Comparison of ENCODE assay signal across 24 cellular contexts in genomic region chr2:121316986-121317385, GRCh38. TPM values are rescaled to one million over a fixed set of nuclear protein-coding genes. Genes with fewer than 3 reads are reported as not detected.
"Had no signal": no experiment of that assay in that cellular context is flagged by ENCODE, and none has a peak within 500 bp of the region (broad histone marks: within the 10 kb centered on the region; RNA-seq: fewer than 3 reads in every experiment).

No MANE protein-coding gene starts in this region.

- H3K9me3 ChIP-seq: esophagus muscularis mucosa, gastroesophageal sphincter, heart right ventricle, left ventricle myocardium inferior, lower lobe of right lung, neutrophil, spleen, thyroid gland had no signal

- H3K4me1 ChIP-seq: esophagus muscularis mucosa, foreskin keratinocyte, gastroesophageal sphincter, heart right ventricle, left ventricle myocardium inferior, lower lobe of right lung, parathyroid adenoma, spleen, thyroid gland had no signal

- H3K27me3 ChIP-seq: esophagus muscularis mucosa, foreskin keratinocyte, neutrophil, thyroid gland had no signal

- DNase-seq: dermis blood vessel endothelial cell; effector memory CD4-positive, alpha-beta T cell; foreskin keratinocyte; heart right ventricle; hippocampal formation; left cardiac atrium; left ventricle myocardium inferior; lower lobe of right lung; natural killer cell; spleen; stimulated activated CD4-positive, alpha-beta T cell treated with anti-CD3 and anti-CD28 coated beads, Interleukin-15, amount 100 ng/mL, for 24 hours; stimulated activated CD4-positive, alpha-beta T cell treated with anti-CD3 and anti-CD28 coated beads, Interleukin-2, amount 100 ng/mL, for 48 hours; stimulated activated naive B cell treated with anti-CD40 and anti-IgM and Interleukin-4, amounts not matched to agents 10 μg/mL and 1 μg/mL and 100 μg/mL, for 72 hours; stimulated activated naive CD8-positive, alpha-beta T cell treated with anti-CD3 and anti-CD28 coated beads, Interleukin-15, amount 100 ng/mL, for 72 hours; thyroid gland; trophoblast cell had no signal

- H3K4me3 ChIP-seq: coronary artery, esophagus muscularis mucosa, gastroesophageal sphincter, heart right ventricle, left ventricle myocardium inferior, lower lobe of right lung, skin epidermis, spleen, thyroid gland had no signal

- H3K27ac ChIP-seq: coronary artery, esophagus muscularis mucosa, foreskin keratinocyte, gastroesophageal sphincter, heart right ventricle, left ventricle myocardium inferior, lower lobe of right lung, neutrophil, parathyroid adenoma, skin epidermis, spleen, thyroid gland had no signal

- H3K36me3 ChIP-seq: esophagus muscularis mucosa, gastroesophageal sphincter, heart right ventricle, left ventricle myocardium inferior, lower lobe of right lung, neutrophil, spleen, thyroid gland had no signal

- ATAC-seq: foreskin keratinocyte; gastroesophageal sphincter; heart right ventricle; left cardiac atrium; lower lobe of right lung; natural killer cell; stimulated activated naive B cell treated with anti-CD40 and anti-IgM and Interleukin-4, amounts not matched to agents 10 μg/mL and 1 μg/mL and 100 μg/mL, for 72 hours; stimulated activated naive CD8-positive, alpha-beta T cell treated with anti-CD3 and anti-CD28 coated beads, Interleukin-15, amount 100 ng/mL, for 72 hours had no signal

RNA-seq across cellular contexts. Expression of gene TFCP2L1, which starts 32.0 kb away (rescaled TPM):
- total RNA-seq: endothelial cell of umbilical vein, fibroblast of lung had no signal
- polyA plus RNA-seq: endothelial cell of umbilical vein, fibroblast of lung had no signal
